22 cellular contexts compared by ENCODE assay signal in the genomic region with DNA sequence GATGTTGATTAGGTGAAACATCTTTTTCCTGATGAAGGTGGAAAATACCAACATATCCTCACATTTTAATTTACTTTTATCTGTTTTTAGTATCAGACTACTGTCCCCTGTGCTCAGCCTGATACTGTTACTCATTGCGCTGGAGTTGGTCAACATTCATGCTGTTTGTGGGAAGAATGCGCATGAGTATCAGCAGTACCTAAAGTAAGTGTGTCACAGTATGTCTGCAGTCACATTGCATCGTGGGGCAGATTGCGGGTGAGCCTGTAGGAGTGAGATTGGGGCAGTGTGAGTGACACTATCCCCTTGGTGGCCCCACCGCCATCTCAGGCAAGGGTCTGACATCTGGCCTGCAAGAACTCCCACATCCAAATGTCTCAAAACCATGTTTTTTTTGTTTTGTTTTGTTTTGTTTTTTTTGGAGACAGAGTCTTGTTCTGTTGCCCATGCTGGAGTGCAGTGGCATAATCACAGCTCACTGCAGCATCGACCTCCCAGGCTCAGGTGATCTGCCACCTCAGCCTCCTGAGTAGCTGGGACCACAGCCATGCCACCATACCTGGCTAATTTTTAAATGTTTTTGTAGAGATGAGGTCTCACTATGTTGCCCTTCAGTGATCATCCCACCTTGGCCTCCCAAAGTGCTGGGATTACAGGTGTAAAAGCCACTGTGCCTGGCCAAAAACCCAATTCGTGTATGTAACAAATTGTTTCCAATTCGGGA.
"Had no signal": no experiment of that assay in that cellular context is flagged by ENCODE, and none has a peak within 500 bp of the region (broad histone marks: within the 10 kb centered on the region; RNA-seq: fewer than 3 reads in every experiment).

No MANE protein-coding gene starts in this region.

- H3K4me1 ChIP-seq: gastrocnemius medialis, sigmoid colon, upper lobe of right lung had no signal

- H3K27me3 Mint-ChIP-seq: activated CD4-positive, alpha-beta T cell treated with anti-CD3 and anti-CD28 coated beads, Interleukin-2, amount 10 ng/mL, durations not matched to agents 7 days and 5 days; activated naive CD8-positive, alpha-beta T cell; activated T-cell treated with anti-CD3 and anti-CD28 coated beads, Interleukin-2, amount 50 U/mL, for 24 hours; activated T-helper 17 cell treated with anti-CD3 and anti-CD28 coated beads, Interleukin-2, amount 50 U/mL, for 72 hours; dendritic cell treated with granulocyte-macrophage colony-stimulating factor and Interleukin-4, amounts not matched to agents 40 ng/mL and 50 ng/mL, for 4 days; memory B cell had no signal

- H3K4me3 Mint-ChIP-seq: activated CD4-positive, alpha-beta T cell treated with anti-CD3 and anti-CD28 coated beads, Interleukin-2, amount 10 ng/mL, durations not matched to agents 7 days and 5 days; activated naive CD8-positive, alpha-beta T cell; activated T-cell treated with anti-CD3 and anti-CD28 coated beads, Interleukin-2, amount 50 U/mL, for 24 hours; activated T-helper 17 cell treated with anti-CD3 and anti-CD28 coated beads, Interleukin-2, amount 50 U/mL, for 72 hours; dendritic cell treated with granulocyte-macrophage colony-stimulating factor and Interleukin-4, amounts not matched to agents 40 ng/mL and 50 ng/mL, for 4 days; memory B cell; nephron had no signal

- H3K4me1 Mint-ChIP-seq: activated CD4-positive, alpha-beta T cell treated with anti-CD3 and anti-CD28 coated beads, Interleukin-2, amount 10 ng/mL, durations not matched to agents 7 days and 5 days; activated T-helper 17 cell treated with anti-CD3 and anti-CD28 coated beads, Interleukin-2, amount 50 U/mL, for 72 hours; memory B cell; nephron had no signal

- DNase-seq: activated CD4-positive, alpha-beta T cell treated with anti-CD3 and anti-CD28 coated beads, Interleukin-2, amount 10 ng/mL, durations not matched to agents 7 days and 5 days; activated naive CD4-positive, alpha-beta T cell; activated T-cell treated with anti-CD3 and anti-CD28 coated beads, Interleukin-2, amount 50 U/mL, for 24 hours; effector CD8-positive, alpha-beta T cell; esophagus squamous epithelium; gastrocnemius medialis; hypothalamus; nucleus accumbens; sigmoid colon; stimulated activated CD4-positive, alpha-beta T cell treated with anti-CD3 and anti-CD28 coated beads, Interleukin-15, amount 100 ng/mL, for 24 hours; stimulated activated naive CD4-positive, alpha-beta T cell; upper lobe of right lung had no signal

- H3K27me3 ChIP-seq: esophagus squamous epithelium, gastrocnemius medialis, sigmoid colon, upper lobe of right lung had no signal

- H3K27ac Mint-ChIP-seq: activated CD4-positive, alpha-beta T cell treated with anti-CD3 and anti-CD28 coated beads, Interleukin-2, amount 10 ng/mL, durations not matched to agents 7 days and 5 days; activated naive CD8-positive, alpha-beta T cell; activated T-cell treated with anti-CD3 and anti-CD28 coated beads, Interleukin-2, amount 50 U/mL, for 24 hours; activated T-helper 17 cell treated with anti-CD3 and anti-CD28 coated beads, Interleukin-2, amount 50 U/mL, for 72 hours; dendritic cell treated with granulocyte-macrophage colony-stimulating factor and Interleukin-4, amounts not matched to agents 40 ng/mL and 50 ng/mL, for 4 days; memory B cell; nephron had no signal

- H3K4me3 ChIP-seq: esophagus squamous epithelium, gastrocnemius medialis, sigmoid colon, smooth muscle cell, thoracic aorta, upper lobe of right lung had no signal

- H3K9me3 ChIP-seq: esophagus squamous epithelium, gastrocnemius medialis, sigmoid colon, thoracic aorta, upper lobe of right lung had no signal

- ATAC-seq: activated CD4-positive, CD25-positive, alpha-beta regulatory T cell treated with anti-CD3 and anti-CD28 coated beads, Interleukin-2, amount 50 U/mL, for 24 hours; activated T-helper 17 cell treated with anti-CD3 and anti-CD28 coated beads, Interleukin-2, amount 50 U/mL, for 72 hours; gastrocnemius medialis; SK-N-SH treated with all-trans-retinoic acid at 6 μM for 48 hours; upper lobe of right lung had no signal

- H3K4me2 ChIP-seq: smooth muscle cell had no signal

- H3K9me3 Mint-ChIP-seq: activated CD4-positive, alpha-beta T cell treated with anti-CD3 and anti-CD28 coated beads, Interleukin-2, amount 10 ng/mL, durations not matched to agents 7 days and 5 days; activated T-cell treated with anti-CD3 and anti-CD28 coated beads, Interleukin-2, amount 50 U/mL, for 24 hours; activated T-helper 17 cell treated with anti-CD3 and anti-CD28 coated beads, Interleukin-2, amount 50 U/mL, for 72 hours; dendritic cell treated with granulocyte-macrophage colony-stimulating factor and Interleukin-4, amounts not matched to agents 40 ng/mL and 50 ng/mL, for 4 days; memory B cell had no signal

- H3K27ac ChIP-seq: esophagus squamous epithelium, gastrocnemius medialis, sigmoid colon, thoracic aorta, upper lobe of right lung, VCaP had no signal
